8 cellular contexts compared by ENCODE assay signal in genomic region chr2:19357383-19358241, GRCh38. TPM values are rescaled to one million over a fixed set of nuclear protein-coding genes. Genes with fewer than 3 reads are reported as not detected.
A peak's percentile ranks its signal among the peaks of the same experiment; 100 is the strongest.
DNase-seq lines count a peak whose midpoint lies in the region; ATAC-seq and TF ChIP-seq lines count a peak whose summit lies in the region.

No MANE protein-coding gene starts in this region.

- H3K4me1 ChIP-seq in right lobe of liver (peaks cover 0 to 15% (median 6%) of the 10 kb centered on the region in 4 donors), urinary bladder (ENCODE audit: insufficient read depth) (no peaks in the 10 kb centered on the region)

- DNase-seq in activated naive CD8-positive, alpha-beta T cell treated with anti-CD3 and anti-CD28 coated beads, Interleukin-2, amount 50 U/mL, for 24 hours, result no peak
- peak; percentile 43 to 52 for DNase-seq in cardiac fibroblast (ENCODE audit: low read depth in 2 of 2)
- DNase-seq in right lobe of liver, result no peak
- no peak for DNase-seq in DMS153 treated with DMSO at 0.1 percent for 48 hours (lab: John Stamatoyannopoulos, UW; ENCODE audit: unreplicated experiment)

- peaks cover 41% of the 10 kb centered on the region for H3K4me1 Mint-ChIP-seq in activated naive CD8-positive, alpha-beta T cell (ENCODE audit: low read depth)
- H3K4me1 Mint-ChIP-seq in activated naive CD8-positive, alpha-beta T cell treated with anti-CD3 and anti-CD28 coated beads, Interleukin-2, amount 50 U/mL, for 24 hours, result peaks cover 37% of the 10 kb centered on the region

- intact Hi-C loops in right lobe of liver (cut with DNase I), result loop anchor here in 1 of 2 donors (10.0 kb wide), 1 partner anchor 507 kb away; no protein-coding TSS in a partner anchor

- H3K9me3 Mint-ChIP-seq in activated naive CD8-positive, alpha-beta T cell (ENCODE audit: low read depth), result no peaks in the 10 kb centered on the region
- no peaks in the 10 kb centered on the region for H3K9me3 Mint-ChIP-seq in activated naive CD8-positive, alpha-beta T cell treated with anti-CD3 and anti-CD28 coated beads, Interleukin-2, amount 50 U/mL, for 24 hours

- no peak for ATAC-seq in activated naive CD8-positive, alpha-beta T cell treated with anti-CD3 and anti-CD28 coated beads, Interleukin-2, amount 50 U/mL, for 24 hours
- ATAC-seq in right lobe of liver, result peak in 1 of 4 donors; percentile 4
- no peak for ATAC-seq in HG02588 (IDR thresholded peaks at IDR 0.05; ENCODE audit: unreplicated experiment)
- ATAC-seq in GM19035 (IDR thresholded peaks at IDR 0.05; ENCODE audit: unreplicated experiment), result no peak

- H3K36me3 Mint-ChIP-seq in activated naive CD8-positive, alpha-beta T cell, result no peaks in the 10 kb centered on the region
- no peaks in the 10 kb centered on the region for H3K36me3 Mint-ChIP-seq in activated naive CD8-positive, alpha-beta T cell treated with anti-CD3 and anti-CD28 coated beads, Interleukin-2, amount 50 U/mL, for 24 hours (ENCODE audit: low read depth)

- no peaks in the 10 kb centered on the region for H3K9me3 ChIP-seq in right lobe of liver

- TF ChIP-seq CTCF in cardiac fibroblast (IDR thresholded peaks at IDR 0.05; ENCODE audit: low read depth, low read length) (no peak), right lobe of liver (IDR thresholded peaks at IDR 0.05) (no peak)

- peak overlapping the region; percentile 63 for H3K4me3 Mint-ChIP-seq in activated naive CD8-positive, alpha-beta T cell
- H3K4me3 Mint-ChIP-seq in activated naive CD8-positive, alpha-beta T cell treated with anti-CD3 and anti-CD28 coated beads, Interleukin-2, amount 50 U/mL, for 24 hours, result no peak overlapping the region

- peaks cover 12 to 52% of the 10 kb centered on the region in 2 donors for H3K27me3 ChIP-seq in right lobe of liver

- TF ChIP-seq POLR2A in right lobe of liver (IDR thresholded peaks at IDR 0.05), result no peak

- H3K4me3 ChIP-seq in cardiac fibroblast (replicated peaks in 1 of 2; ENCODE audit: low read depth in 2 of 2, low read length in 2 of 2) (peak overlapping the region; percentile 76 to 87), right lobe of liver (peak overlapping the region; percentile 39 to 48 (median 41)), urinary bladder (ENCODE audit: low read depth, low read length) (peak overlapping the region; percentile 75)

- 8% methylated on average over 24 of the region's 45 CpGs for WGBS in right lobe of liver (ENCODE audit: insufficient coverage, low coverage, low lambda C conversion rate, missing lambda C conversion rate)
- 1% methylated on average over 45 of the region's 45 CpGs for WGBS in urinary bladder

- H3K27me3 Mint-ChIP-seq in activated naive CD8-positive, alpha-beta T cell, result peaks cover 63% of the 10 kb centered on the region
- peaks cover 91% of the 10 kb centered on the region for H3K27me3 Mint-ChIP-seq in activated naive CD8-positive, alpha-beta T cell treated with anti-CD3 and anti-CD28 coated beads, Interleukin-2, amount 50 U/mL, for 24 hours

- no peak overlapping the region for H3K27ac ChIP-seq in right lobe of liver
- H3K27ac ChIP-seq in urinary bladder (ENCODE audit: low read depth), result peak overlapping the region; percentile 82

- peak overlapping the region; percentile 16 for H3K27ac Mint-ChIP-seq in activated naive CD8-positive, alpha-beta T cell
- no peak overlapping the region for H3K27ac Mint-ChIP-seq in activated naive CD8-positive, alpha-beta T cell treated with anti-CD3 and anti-CD28 coated beads, Interleukin-2, amount 50 U/mL, for 24 hours

- H3K36me3 ChIP-seq in right lobe of liver (no peaks in the 10 kb centered on the region), urinary bladder (ENCODE audit: insufficient read depth) (no peaks in the 10 kb centered on the region)

RNA-seq across cellular contexts. Expression of gene OSR1, which starts 0.8 kb away (rescaled TPM):
- total RNA-seq in right lobe of liver (under 1 TPM in 5 of 6 experiments, not detected in 1; 0.10 to 0.51 (median 0.12) TPM), urinary bladder (93.7 TPM)
- polyA plus RNA-seq in urinary bladder, result 144 TPM

Comparison
In these comparisons a context has a peak if more than half of its experiments do, and no peak if none do; other contexts are left out.
1. DNase-seq: peak in cardiac fibroblast (2 of 2); none in activated naive CD8-positive, alpha-beta T cell treated with anti-CD3 and anti-CD28 coated beads, Interleukin-2, amount 50 U/mL, for 24 hours (single experiment), right lobe of liver (0 of 3) and DMS153 treated with DMSO at 0.1 percent for 48 hours (single experiment).
2. RNA of gene OSR1, which starts 0.8 kb away (total RNA-seq): 93.7 TPM in urinary bladder (single experiment); 0.10 to 0.51 TPM in right lobe of liver; every median in the first group is over 10 times any median in the second.
3. Peak in every context shown above with its lines, with median percentiles within 50 percentile points of each other: H3K4me3 ChIP-seq.